16 cellular contexts compared by ENCODE assay signal in genomic region chr5:150559701-150560100, GRCh38. TPM values are rescaled to one million over a fixed set of nuclear protein-coding genes. Genes with fewer than 3 reads are reported as not detected.
A peak's percentile ranks its signal among the peaks of the same experiment; 100 is the strongest.
DNase-seq lines count a peak whose midpoint lies in the region; ATAC-seq and TF ChIP-seq lines count a peak whose summit lies in the region.
"Had no signal": no experiment of that assay in that cellular context is flagged by ENCODE, and none has a peak within 500 bp of the region (broad histone marks: within the 10 kb centered on the region; RNA-seq: fewer than 3 reads in every experiment).

No MANE protein-coding gene starts in this region.

- H3K4me1 ChIP-seq in adipocyte (ENCODE audit: control insufficient read depth, insufficient read depth, low read length): peaks cover 45% of the 10 kb centered on the region
- peaks cover 0 to 13% (median 3%) of the 10 kb centered on the region in 4 donors for H3K4me1 ChIP-seq in sigmoid colon
- H3K4me1 ChIP-seq: thyroid gland had no signal

- no peak for TF ChIP-seq EP300 in sigmoid colon (IDR thresholded peaks at IDR 0.05)

- H3K27me3 ChIP-seq in adipocyte (replicated peaks; ENCODE audit: control insufficient read depth, insufficient read depth, low read length) (no peaks in the 10 kb centered on the region), sigmoid colon (no peaks in the 10 kb centered on the region)
- H3K27me3 ChIP-seq: esophagus muscularis mucosa, right atrium auricular region, SJCRH30, thyroid gland had no signal

- WGBS in sigmoid colon, 2 donors: 65 to 81% methylated on average over 4 of the region's 4 CpGs

- H3K9me3 ChIP-seq in adipocyte (ENCODE audit: control insufficient read depth, low read length) (peaks cover 4% of the 10 kb centered on the region), sigmoid colon (no peaks in the 10 kb centered on the region)
- H3K9me3 ChIP-seq: esophagus muscularis mucosa, right atrium auricular region, thyroid gland had no signal

- H3K4me3 ChIP-seq in adipocyte (ENCODE audit: low read length): no peak overlapping the region
- no peak overlapping the region for H3K4me3 ChIP-seq in sigmoid colon
- H3K4me3 ChIP-seq: esophagus muscularis mucosa, right atrium auricular region, SJCRH30, thyroid gland had no signal

- H3K27ac ChIP-seq in sigmoid colon: no peak overlapping the region
- H3K27ac ChIP-seq: esophagus muscularis mucosa, right atrium auricular region, SJCRH30, thyroid gland had no signal

- DNase-seq in activated effector memory CD4-positive, alpha-beta T cell treated with anti-CD3 and anti-CD28 coated beads, Interleukin-2, amount 50 U/mL, for 16 hours: peak; percentile 37
- no peak for DNase-seq in activated effector memory CD4-positive, alpha-beta T cell treated with Interleukin-2 at 50 U/mL for 16 hours
- DNase-seq in adipocyte (ENCODE audit: low read depth): peak; percentile 42
- DNase-seq in glomerular visceral epithelial cell (ENCODE audit: extremely low spot score): peak; percentile 65
- peak; percentile 20 for DNase-seq in sigmoid colon
- no peak for DNase-seq in stimulated activated naive CD8-positive, alpha-beta T cell treated with anti-CD3 and anti-CD28 coated beads, Interleukin-15, Interleukin-2, amounts not matched to agents 100 U/mL and 50 U/mL, for 24 hours
- DNase-seq: activated CD4-positive, alpha-beta memory T cell treated with anti-CD3 and anti-CD28 coated beads, Interleukin-2, amount 10 ng/mL, durations not matched to agents 7 days and 5 days; amniotic stem cell; NCI-H1092 treated with DMSO at 0.1 percent for 48 hours; NCI-H2171; thyroid gland had no signal

- intact Hi-C loops in sigmoid colon (cut with DNase I): loop anchor here (2.0 to 5.0 kb wide), 2 partner anchors 138 to 287 kb away; partner anchors contain the start of gene IRGM

- ATAC-seq in GM21576 (IDR thresholded peaks at IDR 0.05; ENCODE audit: unreplicated experiment) (no peak), GM21381 (IDR thresholded peaks at IDR 0.05; ENCODE audit: unreplicated experiment) (no peak)
- ATAC-seq in stimulated activated naive CD8-positive, alpha-beta T cell treated with anti-CD3 and anti-CD28 coated beads, Interleukin-15, Interleukin-2, amounts not matched to agents 100 U/mL and 50 U/mL, for 24 hours: no peak

- TF ChIP-seq CTCF in sigmoid colon (IDR thresholded peaks at IDR 0.05): no peak

- TF ChIP-seq POLR2A in sigmoid colon (IDR thresholded peaks at IDR 0.05): no peak

- H3K9ac ChIP-seq in adipocyte (ENCODE audit: low read length): peak overlapping the region; percentile 13

- H3K36me3 ChIP-seq in adipocyte (ENCODE audit: control insufficient read depth, insufficient read depth, low read length, severe bottlenecking) (peaks cover 26% of the 10 kb centered on the region), sigmoid colon (peaks cover 0 to 22% (median 8%) of the 10 kb centered on the region in 4 donors)

RNA-seq across cellular contexts. Expression of gene NDST1, which starts 51.8 kb away (rescaled TPM):
- 10 to 100 TPM; 26.5 to 74.8 (median 43.7) TPM for total RNA-seq in sigmoid colon
- 10 to 100 TPM in 2 of 3 donors, 1 to 10 TPM in 1; 5.4 to 39.4 (median 13.9) TPM for polyA plus RNA-seq in sigmoid colon

Comparison
In these comparisons a context has a peak if more than half of its experiments do, and no peak if none do; other contexts are left out.
1. DNase-seq: peak in activated effector memory CD4-positive, alpha-beta T cell treated with anti-CD3 and anti-CD28 coated beads, Interleukin-2, amount 50 U/mL, for 16 hours (single experiment), adipocyte (single experiment), glomerular visceral epithelial cell (single experiment) and sigmoid colon (single experiment); none in activated effector memory CD4-positive, alpha-beta T cell treated with Interleukin-2 at 50 U/mL for 16 hours (single experiment) and stimulated activated naive CD8-positive, alpha-beta T cell treated with anti-CD3 and anti-CD28 coated beads, Interleukin-15, Interleukin-2, amounts not matched to agents 100 U/mL and 50 U/mL, for 24 hours (single experiment).